ENCODE assay signal across 1 cellular context in genomic region chr15:89496155-89497098, GRCh38.
TF ChIP-seq lines count a peak whose summit lies in the region.

Gene RHCG, minus strand, starts transcription at chr15:89496583. Its CDS starts 39 bp downstream, at chr15:89496544.

TF ChIP-seq in HepG2, 621 proteins besides CTCF, POLR2A, EP300 and RAD21 (continued from another document and continues in another):
- TF ChIP-seq ZNF609 (CRISPR knock-in tag; IDR thresholded peaks at IDR 0.05; ENCODE audit: borderline replicate concordance) (no peak), ZNF136 (CRISPR knock-in tag; IDR thresholded peaks at IDR 0.05; ENCODE audit: low read depth) (no peak), HNRNPH1 (optimal IDR thresholded peaks at IDR 0.05; ENCODE audit: low read depth, low read length) (no peak), ZNF652 (CRISPR knock-in tag; IDR thresholded peaks at IDR 0.05; ENCODE audit: borderline replicate concordance, low read depth) (no peak), BRD4 (CRISPR knock-in tag; IDR thresholded peaks at IDR 0.05) (no peak), ZNF850 (CRISPR knock-in tag; conservative IDR thresholded peaks at IDR 0.05) (no peak), TBX2 (CRISPR knock-in tag; IDR thresholded peaks at IDR 0.05; ENCODE audit: borderline replicate concordance) (0 out of 2 replicates have a peak, but pooled peaks have one; percentile 20), BCL6 (CRISPR knock-in tag; IDR thresholded peaks at IDR 0.05) (peak; percentile 18; the same call in 1 of the 2 replicates), RBM39 (IDR thresholded peaks at IDR 0.05; ENCODE audit: low read depth, low read length, poor library complexity, severe bottlenecking) (no peak), CREB1 (IDR thresholded peaks at IDR 0.05) (peak; percentile 62), CREB1 (CRISPR knock-in tag; IDR thresholded peaks at IDR 0.05) (no peak), ZBTB2 (CRISPR knock-in tag; IDR thresholded peaks at IDR 0.05; ENCODE audit: low read depth) (no peak), CENPBD1 (CRISPR knock-in tag; IDR thresholded peaks at IDR 0.05; ENCODE audit: borderline replicate concordance, low read depth) (no peak), MIER2 (CRISPR knock-in tag; IDR thresholded peaks at IDR 0.05) (0 out of 2 replicates have a peak, but pooled peaks have one; percentile 26), ZNF710 (CRISPR knock-in tag; IDR thresholded peaks at IDR 0.05; ENCODE audit: borderline replicate concordance) (no peak), CHD2 (IDR thresholded peaks at IDR 0.05; ENCODE audit: low read depth, low read length) (no peak), ZNF275 (CRISPR knock-in tag; IDR thresholded peaks at IDR 0.05; ENCODE audit: borderline replicate concordance) (no peak), GTF3A (CRISPR knock-in tag; conservative IDR thresholded peaks at IDR 0.05) (no peak), MXD4 (CRISPR knock-in tag; IDR thresholded peaks at IDR 0.05) (no peak; the same call in 1 of the 2 replicates), HOXA9 (CRISPR knock-in tag; IDR thresholded peaks at IDR 0.05; ENCODE audit: borderline replicate concordance) (no peak), AFF4 (CRISPR knock-in tag; IDR thresholded peaks at IDR 0.05) (no peak), TGIF2 (CRISPR knock-in tag; IDR thresholded peaks at IDR 0.05) (no peak), ZNF546 (CRISPR knock-in tag; conservative IDR thresholded peaks at IDR 0.05) (no peak), ZNF256 (CRISPR knock-in tag; conservative IDR thresholded peaks at IDR 0.05) (no peak), ZNF407 (CRISPR knock-in tag; IDR thresholded peaks at IDR 0.05; ENCODE audit: not compliant biosample characterization) (no peak), TRAFD1 (CRISPR knock-in tag; IDR thresholded peaks at IDR 0.05; ENCODE audit: borderline replicate concordance) (no peak), PHF8 (CRISPR knock-in tag; IDR thresholded peaks at IDR 0.05) (peak; percentile 35; the same call in 1 of the 2 replicates), ELF1 (CRISPR knock-in tag; IDR thresholded peaks at IDR 0.05) (no peak), ZNF703 (CRISPR knock-in tag; IDR thresholded peaks at IDR 0.05; ENCODE audit: borderline replicate concordance) (no peak)
